1 cellular context compared by ENCODE assay signal in genomic region chr15:45111390-45112142, GRCh38.
TF ChIP-seq lines count a peak whose summit lies in the region.

No MANE protein-coding gene starts in this region.

TF ChIP-seq in HepG2, 621 proteins besides CTCF, POLR2A, EP300 and RAD21:
- TF ChIP-seq ZNF746 (CRISPR knock-in tag; IDR thresholded peaks at IDR 0.05) (no peak), ZNF512 (CRISPR knock-in tag; IDR thresholded peaks at IDR 0.05) (no peak), ZNF644 (CRISPR knock-in tag; IDR thresholded peaks at IDR 0.05; ENCODE audit: low read depth) (no peak), FOXA3 (CRISPR knock-in tag; IDR thresholded peaks at IDR 0.05) (no peak), ZNF44 (CRISPR knock-in tag; IDR thresholded peaks at IDR 0.05) (no peak), SP2 (CRISPR knock-in tag; IDR thresholded peaks at IDR 0.05) (no peak), IRF2 (CRISPR knock-in tag; IDR thresholded peaks at IDR 0.05) (no peak), DPF2 (CRISPR knock-in tag; IDR thresholded peaks at IDR 0.05; ENCODE audit: borderline replicate concordance, low read depth) (no peak), ZMAT5 (CRISPR knock-in tag; IDR thresholded peaks at IDR 0.05; ENCODE audit: borderline replicate concordance, low read depth) (no peak), ATF2 (CRISPR knock-in tag; IDR thresholded peaks at IDR 0.05) (no peak), HINFP (CRISPR knock-in tag; IDR thresholded peaks at IDR 0.05; ENCODE audit: low read depth) (no peak), LBX2 (CRISPR knock-in tag; IDR thresholded peaks at IDR 0.05; ENCODE audit: borderline replicate concordance) (no peak), RNF2 (conservative IDR thresholded peaks at IDR 0.05; ENCODE audit: low read depth) (no peak), PRDM4 (CRISPR knock-in tag; IDR thresholded peaks at IDR 0.05; ENCODE audit: borderline replicate concordance) (no peak), MXD1 (CRISPR knock-in tag; IDR thresholded peaks at IDR 0.05) (no peak), IRF1 (CRISPR knock-in tag; IDR thresholded peaks at IDR 0.05; ENCODE audit: low read depth) (no peak), ZC3H13 (CRISPR knock-in tag; IDR thresholded peaks at IDR 0.05) (no peak), BATF2 (CRISPR knock-in tag; IDR thresholded peaks at IDR 0.05) (no peak), ZNF891 (CRISPR knock-in tag; IDR thresholded peaks at IDR 0.05) (no peak)
